ENCODE assay signal across 16 cellular contexts in the genomic region with DNA sequence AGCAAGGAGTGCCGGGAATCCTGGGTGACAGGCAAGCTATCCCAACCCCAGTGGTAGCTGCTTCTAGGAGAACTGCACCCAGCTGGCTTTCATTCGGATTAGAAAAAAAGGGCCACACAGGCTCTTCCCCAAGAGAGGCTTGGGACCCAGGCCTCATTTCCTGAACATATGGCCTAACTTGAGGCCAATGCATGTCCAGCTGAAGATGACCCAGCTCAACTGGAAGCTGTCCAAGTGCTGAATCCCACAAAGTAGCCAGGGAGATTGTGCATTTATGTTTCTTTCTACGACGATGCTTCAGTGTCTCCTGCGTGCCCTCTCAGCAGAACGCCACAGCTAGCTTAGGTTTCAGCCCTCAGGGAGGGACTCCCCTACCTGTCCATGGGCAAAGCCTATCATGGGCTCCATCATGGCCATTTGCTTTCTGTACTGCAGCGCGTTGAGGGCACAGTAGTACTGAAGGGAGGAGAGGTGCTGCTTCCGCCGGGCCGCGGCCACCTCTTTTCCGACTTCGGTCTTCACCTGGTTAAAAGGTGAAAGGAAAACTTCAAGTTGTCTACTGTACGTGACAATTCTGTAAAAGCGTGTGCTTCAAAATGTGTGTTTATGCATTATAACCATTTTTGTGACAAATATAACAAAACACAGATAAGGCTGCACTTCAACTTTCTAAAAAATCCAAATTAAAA. TPM values are rescaled to one million over a fixed set of nuclear protein-coding genes. Genes with fewer than 3 reads are reported as not detected.
DNase-seq lines count a peak whose midpoint lies in the region; ATAC-seq and TF ChIP-seq lines count a peak whose summit lies in the region.
"Had no signal": no experiment of that assay in that cellular context is flagged by ENCODE, and none has a peak within 500 bp of the region (broad histone marks: within the 10 kb centered on the region; RNA-seq: fewer than 3 reads in every experiment).

No MANE protein-coding gene starts in this region.

- CTCF ChIA-PET in IMR-90 (lab: Yijun Ruan, JAX) (interaction anchor here (0.6 to 0.7 kb wide), 2 partner anchors 150 to 562 kb away, joined by 3 to 4 read pairs; no protein-coding TSS in a partner anchor), Calu3 (lab: Charles Lee) (no interaction called here)

- H3K14ac ChIP-seq in IMR-90 (replicated peaks; ENCODE audit: low read depth, low read length) = no peak overlapping the region

- H3K9ac ChIP-seq in GM23248 = peak overlapping the region; percentile 82; the same call in 1 of the 2 replicates
- H3K9ac ChIP-seq in IMR-90 (ENCODE audit: low read depth, low read length) = no peak overlapping the region

- no peak overlapping the region for H3K4ac ChIP-seq in IMR-90 (ENCODE audit: low read depth, low read length)

- no peak for TF ChIP-seq CTCF in IMR-90 (conservative IDR thresholded peaks at IDR 0.05; ENCODE audit: low read depth, low read length)
- TF ChIP-seq CTCF in Calu3 (IDR thresholded peaks at IDR 0.05; ENCODE audit: unreplicated experiment) = no peak

- H3K4me3 Mint-ChIP-seq in Calu3 (ENCODE audit: low read depth, unreplicated experiment) = no peak overlapping the region
- H3K4me3 Mint-ChIP-seq: CD8-positive, alpha-beta memory T cell had no signal

- H2AK9ac ChIP-seq in IMR-90 (replicated peaks; ENCODE audit: low read depth, low read length, poor library complexity) = no peak overlapping the region

- 96 to 98% methylated on average over 16 of the region's 16 CpGs for WGBS in GM23248 (ENCODE audit: low coverage in 1 of 2, low lambda C conversion rate in 2 of 2, missing lambda C conversion rate in 2 of 2), 2 experiments
- WGBS in IMR-90 (ENCODE audit: extremely low coverage in 2 of 2, insufficient read length in 1 of 2), 2 experiments = 100% methylated on average over 2 of the region's 16 CpGs; no CpG with 5 or more reads in 1 of the 2 experiments
- 95% methylated on average over 16 of the region's 16 CpGs for WGBS in aorta, 2 donors

- no peak overlapping the region for H4K5ac ChIP-seq in IMR-90 (ENCODE audit: low read depth, low read length)

- peaks cover 22 to 72% of the 10 kb centered on the region in 2 experiments for H3K79me1 ChIP-seq in IMR-90 (ENCODE audit: low read depth in 1 of 2, low read length in 2 of 2)

- no peak overlapping the region for H2BK5ac ChIP-seq in IMR-90 (ENCODE audit: low read depth, low read length, poor library complexity, severe bottlenecking)

- ATAC-seq in IMR-90 (ENCODE audit: low read depth) = no peak
- ATAC-seq in aorta (ENCODE audit: low FRiP score) = no peak
- ATAC-seq: HepG2 had no signal

- no peak for TF ChIP-seq RAD21 in IMR-90 (IDR thresholded peaks at IDR 0.05; ENCODE audit: low read length)

- H3K4me2 ChIP-seq in GM23248 (ENCODE audit: unreplicated experiment) (no peak overlapping the region), IMR-90 (ENCODE audit: low read depth, low read length) (no peak overlapping the region)
- H3K4me2 ChIP-seq: PC-9 had no signal

- no peak overlapping the region for H3K27ac Mint-ChIP-seq in Calu3 (ENCODE audit: unreplicated experiment)

- intact Hi-C loops in IMR-90 (cut with micrococcal nuclease) (no loop called here), aorta (cut with DNase I) (no loop called here), Calu3 (cut with micrococcal nuclease; ENCODE audit: unreplicated experiment) (no loop called here)

- no peaks in the 10 kb centered on the region for H3K9me2 ChIP-seq in GM23248 (ENCODE audit: insufficient read depth)

- H2AK5ac ChIP-seq in IMR-90 (ENCODE audit: low read depth, low read length) = no peak overlapping the region

- no peak overlapping the region for H2BK20ac ChIP-seq in IMR-90 (ENCODE audit: low read depth, low read length)

- H4K91ac ChIP-seq in IMR-90 (ENCODE audit: insufficient read depth, low read depth, low read length) = no peak overlapping the region

- no peak for TF ChIP-seq POLR2A in IMR-90 (IDR thresholded peaks at IDR 0.05; ENCODE audit: low read depth, low read length)

- no peak overlapping the region for H4K8ac ChIP-seq in IMR-90 (ENCODE audit: low read depth in 2 of 2, low read length in 2 of 2)

- peaks cover 73% of the 10 kb centered on the region for H3K79me2 ChIP-seq in GM23248 (ENCODE audit: insufficient read depth)

- H3K27ac ChIP-seq in GM23248 (peak overlapping the region; percentile 99), IMR-90 (ENCODE audit: insufficient read depth, low read length) (no peak overlapping the region), aorta (ENCODE audit: low read depth in 1 of 2, low read length in 2 of 2) (no peak overlapping the region)
- H3K27ac ChIP-seq: PC-9, SJCRH30 had no signal

- no peaks in the 10 kb centered on the region for H3K9me3 Mint-ChIP-seq in Calu3 (ENCODE audit: low read depth, unreplicated experiment)
- H3K9me3 Mint-ChIP-seq: CD8-positive, alpha-beta memory T cell had no signal

- no peaks in the 10 kb centered on the region for H4K20me1 ChIP-seq in GM23248 (ENCODE audit: insufficient read depth)
- H4K20me1 ChIP-seq in IMR-90 (ENCODE audit: insufficient read depth, low read length) = no peaks in the 10 kb centered on the region

- H3K9me3 ChIP-seq in GM23248 (ENCODE audit: low read depth) = no peaks in the 10 kb centered on the region
- no peaks in the 10 kb centered on the region for H3K9me3 ChIP-seq in IMR-90 (ENCODE audit: control insufficient read depth, insufficient read depth, low read length)
- H3K9me3 ChIP-seq in aorta (ENCODE audit: control insufficient read depth, low read length) = no peaks in the 10 kb centered on the region
- H3K9me3 ChIP-seq: SJCRH30 had no signal

- H3K23ac ChIP-seq in IMR-90 (ENCODE audit: low read depth, low read length) = no peak overlapping the region

- no peak overlapping the region for H3K56ac ChIP-seq in IMR-90 (ENCODE audit: extremely low read depth, insufficient read depth, low read length)

- no peaks in the 10 kb centered on the region for H3K27me3 Mint-ChIP-seq in Calu3 (ENCODE audit: unreplicated experiment)
- H3K27me3 Mint-ChIP-seq: CD8-positive, alpha-beta memory T cell had no signal

- POLR2A ChIA-PET in IMR-90 (lab: Charles Lee; ENCODE audit: unreplicated experiment) = no interaction called here

- no peak overlapping the region for H3K4me3 ChIP-seq in GM23248
- no peak overlapping the region for H3K4me3 ChIP-seq in IMR-90 (ENCODE audit: insufficient read depth, low read depth, low read length)
- H3K4me3 ChIP-seq in aorta (ENCODE audit: low read length in 2 of 2) = no peak overlapping the region
- H3K4me3 ChIP-seq: PC-9, SJCRH30 had no signal

- peaks cover 34% of the 10 kb centered on the region for H3K4me1 ChIP-seq in GM23248 (ENCODE audit: insufficient read depth)
- H3K4me1 ChIP-seq in IMR-90 (ENCODE audit: control insufficient read depth, insufficient read depth, low read length) = peaks cover 9% of the 10 kb centered on the region
- no peaks in the 10 kb centered on the region for H3K4me1 ChIP-seq in aorta (ENCODE audit: control insufficient read depth in 1 of 2, insufficient read depth in 2 of 2, low read length in 2 of 2)
- H3K4me1 ChIP-seq: SJCRH30 had no signal

- H3K36me3 ChIP-seq in GM23248 (ENCODE audit: low read depth) (peaks cover 78% of the 10 kb centered on the region), IMR-90 (ENCODE audit: control insufficient read depth, insufficient read depth, low read length) (peaks cover 58% of the 10 kb centered on the region), aorta (ENCODE audit: control insufficient read depth in 1 of 2, insufficient read depth in 2 of 2, low read length in 1 of 2) (peaks cover 3 to 4% of the 10 kb centered on the region in 2 donors)
- H3K36me3 ChIP-seq: SJCRH30 had no signal

- H3K18ac ChIP-seq in IMR-90 (ENCODE audit: low read depth, low read length) = no peak overlapping the region

- H3K27me3 ChIP-seq in GM23248 (replicated peaks; ENCODE audit: insufficient read depth) (no peaks in the 10 kb centered on the region), IMR-90 (ENCODE audit: control insufficient read depth, insufficient read depth, low read length) (no peaks in the 10 kb centered on the region), aorta (ENCODE audit: control insufficient read depth in 1 of 2, insufficient read depth in 2 of 2, low read length in 1 of 2) (no peaks in the 10 kb centered on the region)
- H3K27me3 ChIP-seq: SJCRH30 had no signal

- H3K9me1 ChIP-seq in IMR-90 (ENCODE audit: insufficient read depth, low read length) = peaks cover 20% of the 10 kb centered on the region

- no peaks in the 10 kb centered on the region for H3K4me1 Mint-ChIP-seq in Calu3 (ENCODE audit: low read depth, unreplicated experiment)
- H3K4me1 Mint-ChIP-seq: CD8-positive, alpha-beta memory T cell had no signal

- DNase-seq in GM23248 (peak; percentile 35), IMR-90 (peak; percentile 50), cerebellar cortex (ENCODE audit: low spot score) (peak; percentile 59), left kidney (ENCODE audit: low read depth, low spot score) (peak; percentile 47), aorta (no peak), DMS153 (lab: John Stamatoyannopoulos, UW) (no peak), Calu3 (no peak)
- DNase-seq: CD8-positive, alpha-beta memory T cell; DMS79; NCI-H1417; NCI-H1930; NCI-H345; NCI-H524 treated with DMSO at 0.1 percent for 48 hours; PC-9; SJCRH30 had no signal

- H2BK120ac ChIP-seq in IMR-90 (ENCODE audit: low read depth, low read length) = no peak overlapping the region

- no peak overlapping the region for H2AFZ ChIP-seq in GM23248
- no peak overlapping the region for H2AFZ ChIP-seq in IMR-90 (replicated peaks; ENCODE audit: low read length, poor library complexity)
- H2AFZ ChIP-seq: PC-9 had no signal

- peaks cover 70% of the 10 kb centered on the region for H3F3A ChIP-seq in GM23248 (ENCODE audit: insufficient read depth)

- in situ Hi-C loops in GM23248 (cut with MboI) = no loop called here
- in situ Hi-C loops in IMR-90 (cut with MboI; ENCODE audit: low sequenced_read_pairs) = loop anchor here (25.0 kb wide), 1 partner anchor 180 kb away; no protein-coding TSS in a partner anchor

- dilution Hi-C loops in IMR-90 (cut with HindIII; ENCODE audit: low sequenced_read_pairs, unreplicated experiment) = no loop called here

- no TSS peak for BruUV-seq in IMR-90 (replicated peaks; lab: Mats Ljungman, UMichigan)
- BruUV-seq in Calu3 (replicated peaks; lab: Mats Ljungman, UMichigan) = no TSS peak

- peaks cover 51% of the 10 kb centered on the region for H3K36me3 Mint-ChIP-seq in Calu3 (ENCODE audit: insufficient read depth, unreplicated experiment)

- H2BK15ac ChIP-seq in IMR-90 (ENCODE audit: low read depth, low read length) = no peak overlapping the region

TF ChIP-seq in IMR-90, 13 proteins besides CTCF, POLR2A, EP300 and RAD21 (continues in another document):
- no peak for TF ChIP-seq CEBPB (IDR thresholded peaks at IDR 0.05; ENCODE audit: low read depth, low read length)
- TF ChIP-seq MAZ (IDR thresholded peaks at IDR 0.05; ENCODE audit: borderline replicate concordance, low read depth, low read length) = no peak

RNA-seq across cellular contexts. Expression of a gene that starts 29.1 kb away (rescaled TPM):
- total RNA-seq in GM23248 (2014; rRNA removed; shearing (Covaris generic)) = 76.8 and 83.0 TPM in 2 replicates
- polyA plus RNA-seq in GM23248 (2016; fragmentation: Nextera tagmentation; extraction: Ambion mirVana) = 119 and 122 TPM in 2 replicates
- total RNA-seq in IMR-90 (2012; rRNA removed) = 42.3 and 53.3 TPM in 2 replicates
- 50.3 and 65.8 TPM in 2 replicates for polyA plus RNA-seq in IMR-90 (2012; rRNA removed)
- 18.1 and 37.3 TPM in 2 replicates for polyA plus RNA-seq in IMR-90 (2012; cell fraction: cytosol; rRNA removed)
- polyA plus RNA-seq in IMR-90 (2012; cell fraction: nucleus; rRNA removed; ENCODE audit: low replicate concordance) = 26.2 and 113 TPM in 2 replicates
- 10 to 100 TPM; 43.9 to 65.2 TPM for total RNA-seq in aorta
- 10 to 100 TPM; 15.0 to 48.8 TPM for polyA plus RNA-seq in aorta
- total RNA-seq in Calu3 (2022) = 35.9 and 45.8 TPM in 2 replicates

Comparison
In these comparisons a context has a peak if more than half of its experiments do, and no peak if none do; other contexts are left out.
1. DNase-seq: peak in GM23248 (single experiment), IMR-90 (single experiment), cerebellar cortex (single experiment) and left kidney (single experiment); none in aorta (0 of 2), DMS153 (single experiment) and Calu3 (single experiment).